ENCODE assay signal across 18 cellular contexts in the genomic region with DNA sequence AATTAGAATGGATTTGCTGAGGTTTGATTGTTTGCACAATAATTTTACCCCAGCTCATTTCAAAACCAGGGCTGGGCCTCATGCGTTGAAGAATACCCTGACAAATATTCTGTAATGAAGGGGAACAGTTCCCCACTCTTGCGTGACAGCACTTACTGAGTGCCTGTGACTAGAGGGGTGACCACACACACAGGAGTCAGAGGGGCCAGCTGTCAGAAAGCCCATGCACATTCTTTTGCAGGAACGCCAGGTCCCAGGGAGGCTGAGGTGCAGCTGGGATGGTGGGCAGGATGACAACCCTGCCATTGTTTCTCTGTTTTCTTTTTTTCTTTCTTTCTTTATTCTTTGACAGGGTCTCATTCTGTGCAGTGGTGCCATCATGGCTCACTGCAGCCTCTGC. TPM values are rescaled to one million over a fixed set of nuclear protein-coding genes. Genes with fewer than 3 reads are reported as not detected.
DNase-seq lines count a peak whose midpoint lies in the region; FAIRE-seq and TF ChIP-seq lines count a peak whose summit lies in the region.
"Had no signal": no experiment of that assay in that cellular context is flagged by ENCODE, and none has a peak within 500 bp of the region (broad histone marks: within the 10 kb centered on the region; RNA-seq: fewer than 3 reads in every experiment).

No MANE protein-coding gene starts in this region.

- intact Hi-C loops in posterior vena cava (cut with DNase I): no loop called here
- intact Hi-C loops in spleen (cut with DNase I; ENCODE audit: low total_unique reads): no loop called here

- H3K27me3 ChIP-seq in SJCRH30: no peaks in the 10 kb centered on the region
- no peaks in the 10 kb centered on the region for H3K27me3 ChIP-seq in bronchial epithelial cell (ENCODE audit: control insufficient read depth, insufficient read depth, low read length)
- peaks cover 0 to 9% (median 0%) of the 10 kb centered on the region in 7 donors for H3K27me3 ChIP-seq in spleen (replicated peaks in 1 of 7)

- WGBS in spleen, 5 donors: 58 to 91% (median 77%) methylated on average over 3 of the region's 3 CpGs

- FAIRE-seq in bronchial epithelial cell (lab: Jason Lieb, UNC): peak; percentile 7
- FAIRE-seq: G401.6, GM12892, H54 had no signal

- H3K36me3 ChIP-seq in SJCRH30 (no peaks in the 10 kb centered on the region), bronchial epithelial cell (ENCODE audit: control insufficient read depth, insufficient read depth, low read length) (no peaks in the 10 kb centered on the region), spleen (no peaks in the 10 kb centered on the region)
- H3K36me3 ChIP-seq: HAP-1 had no signal

- H3K9me3 ChIP-seq in SJCRH30 (replicated peaks): no peaks in the 10 kb centered on the region
- no peaks in the 10 kb centered on the region for H3K9me3 ChIP-seq in spleen
- H3K9me3 ChIP-seq: HAP-1 had no signal

- H3K27ac ChIP-seq in SJCRH30 (no peak overlapping the region), spleen (no peak overlapping the region)

- DNase-seq in SJCRH30: peak; percentile 24 to 35
- no peak for DNase-seq in bronchial epithelial cell (ENCODE audit: low read depth)
- DNase-seq in posterior vena cava (ENCODE audit: low spot score): peak; percentile 36
- peak; percentile 10 for DNase-seq in spleen
- no peak for DNase-seq in activated CD4-positive, alpha-beta T cell treated with anti-CD3 and anti-CD28 coated beads for 4 hours
- no peak for DNase-seq in NCI-H510A treated with DMSO at 0.1 percent for 48 hours (lab: John Stamatoyannopoulos, UW)
- DNase-seq in activated CD8-positive, alpha-beta memory T cell treated with anti-CD3 and anti-CD28 coated beads, Interleukin-2, amount 50 U/mL, for 48 hours: no peak
- DNase-seq: C1 segment of cervical spinal cord; Calu3; CD4-positive, alpha-beta memory T cell; COR-L47; DND-41; GOT3; HFFc6 had no signal

- H3K4me1 ChIP-seq in SJCRH30 (peaks cover 2% of the 10 kb centered on the region; the same call in 1 of the 2 replicates), spleen (no peaks in the 10 kb centered on the region)

- no peak for TF ChIP-seq POLR2A in spleen (IDR thresholded peaks at IDR 0.05)

- no peak for TF ChIP-seq CTCF in bronchial epithelial cell (IDR thresholded peaks at IDR 0.05; ENCODE audit: insufficient read depth, low read length, severe bottlenecking)
- no peak for TF ChIP-seq CTCF in spleen (IDR thresholded peaks at IDR 0.05 in 8 of 11, conservative IDR thresholded peaks at IDR 0.05 in 3 of 11)

- H3K4me3 ChIP-seq in SJCRH30 (no peak overlapping the region), bronchial epithelial cell (ENCODE audit: low read depth, low read length) (no peak overlapping the region), spleen (no peak overlapping the region)
- H3K4me3 ChIP-seq: HAP-1 had no signal

RNA-seq across cellular contexts. Expression of a gene that starts 44.6 kb away (rescaled TPM):
- 0.04 and 0.08 TPM in 2 replicates for total RNA-seq in SJCRH30 (2014; rRNA removed; shearing (Covaris generic))
- total RNA-seq in bronchial epithelial cell (under 0.01 TPM in 1 of 2 replicates, not detected in the other), posterior vena cava (under 1 TPM; 0.19 to 0.23 TPM), spleen (1 to 10 TPM in 6 of 7 donors, under 1 TPM in 1; 0.66 to 6.5 (median 2.9) TPM)
- 1 to 10 TPM in 2 of 3 donors, under 1 TPM in 1; 0.86 to 1.4 (median 1.3) TPM for polyA plus RNA-seq in spleen

Comparison
In these comparisons a context has a peak if more than half of its experiments do, and no peak if none do; other contexts are left out.
1. DNase-seq: peak in SJCRH30 (2 of 2), posterior vena cava (single experiment) and spleen (single experiment); none in bronchial epithelial cell (single experiment), activated CD4-positive, alpha-beta T cell treated with anti-CD3 and anti-CD28 coated beads for 4 hours (0 of 2), NCI-H510A treated with DMSO at 0.1 percent for 48 hours (single experiment) and activated CD8-positive, alpha-beta memory T cell treated with anti-CD3 and anti-CD28 coated beads, Interleukin-2, amount 50 U/mL, for 48 hours (single experiment).